26 cellular contexts compared by ENCODE assay signal in genomic region chr13:50404769-50405168, GRCh38.
"Had no signal": no experiment of that assay in that cellular context is flagged by ENCODE, and none has a peak within 500 bp of the region (broad histone marks: within the 10 kb centered on the region; RNA-seq: fewer than 3 reads in every experiment).

No MANE protein-coding gene starts in this region.

- H3K4me3 ChIP-seq: colonic mucosa, esophagus squamous epithelium, gastrocnemius medialis, heart left ventricle, hepatocyte, left ventricle myocardium inferior, lower lobe of right lung, mucosa of descending colon had no signal

- H3K27me3 ChIP-seq: colonic mucosa, esophagus squamous epithelium, gastrocnemius medialis, heart left ventricle, hepatocyte had no signal

- DNase-seq: colonic mucosa; cortex of kidney; effector CD8-positive, alpha-beta T cell; effector memory CD8-positive, alpha-beta T cell; endodermal cell; erythroblast; esophagus squamous epithelium; foreskin fibroblast; foreskin melanocyte; gastrocnemius medialis; hypothalamus; immature natural killer cell; islet precursor cell; kidney; kidney glomerular epithelial cell; left colon; left ventricle myocardium inferior; lower lobe of right lung; mesenchymal stem cell; mucosa of descending colon; naive B cell had no signal

- H3K36me3 ChIP-seq: colonic mucosa, esophagus squamous epithelium, gastrocnemius medialis, heart left ventricle, left ventricle myocardium inferior, lower lobe of right lung had no signal

- ATAC-seq: effector memory CD8-positive, alpha-beta T cell; esophagus mucosa; left colon; left lobe of liver; lower lobe of right lung; mucosa of descending colon had no signal

- H3K4me1 ChIP-seq: colonic mucosa, lower lobe of right lung had no signal

- H3K27ac ChIP-seq: colonic mucosa, epithelial cell of prostate, esophagus squamous epithelium, gastrocnemius medialis, heart left ventricle, hepatocyte, left ventricle myocardium inferior, lower lobe of right lung had no signal

- H3K9me3 ChIP-seq: colonic mucosa, esophagus squamous epithelium, gastrocnemius medialis, heart left ventricle, left ventricle myocardium inferior, lower lobe of right lung, mucosa of descending colon had no signal
